In the genomic region with DNA sequence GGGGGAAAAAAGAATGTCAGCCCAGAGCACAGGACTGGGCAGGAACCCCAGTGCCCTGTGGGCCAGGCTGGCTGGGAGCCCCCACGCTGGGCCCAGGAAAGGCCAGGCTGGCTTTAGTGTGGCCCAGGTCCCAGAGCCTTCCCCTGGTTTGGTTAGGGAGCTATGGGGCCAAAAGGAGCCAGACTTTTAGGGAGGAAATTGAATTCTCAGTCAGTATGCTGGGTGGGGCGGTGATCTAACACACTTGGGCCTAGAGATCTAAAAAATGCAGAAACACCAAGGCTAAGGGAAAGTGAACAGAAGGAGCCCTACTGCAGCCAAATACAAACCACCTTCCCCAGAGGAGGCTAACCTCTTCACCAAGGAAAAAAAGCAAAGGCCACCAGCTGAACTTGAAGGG, we compare ENCODE assay signal across 1 cellular context.
TF ChIP-seq lines count a peak whose summit lies in the region.

No MANE protein-coding gene starts in this region.

TF ChIP-seq in IMR-90, 13 proteins besides CTCF, POLR2A, EP300 and RAD21 (continued from another document):
- TF ChIP-seq MAZ (IDR thresholded peaks at IDR 0.05; ENCODE audit: borderline replicate concordance, low read depth, low read length), result no peak
- no peak for TF ChIP-seq SMC3 (IDR thresholded peaks at IDR 0.05; ENCODE audit: low read depth, low read length)
- TF ChIP-seq MAFK (IDR thresholded peaks at IDR 0.05; ENCODE audit: low read depth, low read length), result no peak
- TF ChIP-seq CEBPB (IDR thresholded peaks at IDR 0.05; ENCODE audit: low read depth, low read length), result no peak
- no peak for TF ChIP-seq NFE2L2 (IDR thresholded peaks at IDR 0.05; ENCODE audit: low read depth, low read length)
- TF ChIP-seq FOS (IDR thresholded peaks at IDR 0.05; ENCODE audit: low read depth, low read length), result no peak
- TF ChIP-seq RFX5 (IDR thresholded peaks at IDR 0.05; ENCODE audit: low read depth, low read length), result no peak
- TF ChIP-seq CHD1 (IDR thresholded peaks at IDR 0.05; ENCODE audit: low read depth, low read length), result no peak
- no peak for TF ChIP-seq RCOR1 (IDR thresholded peaks at IDR 0.05; ENCODE audit: insufficient replicate concordance, low read length)
- TF ChIP-seq, protein P1, sequence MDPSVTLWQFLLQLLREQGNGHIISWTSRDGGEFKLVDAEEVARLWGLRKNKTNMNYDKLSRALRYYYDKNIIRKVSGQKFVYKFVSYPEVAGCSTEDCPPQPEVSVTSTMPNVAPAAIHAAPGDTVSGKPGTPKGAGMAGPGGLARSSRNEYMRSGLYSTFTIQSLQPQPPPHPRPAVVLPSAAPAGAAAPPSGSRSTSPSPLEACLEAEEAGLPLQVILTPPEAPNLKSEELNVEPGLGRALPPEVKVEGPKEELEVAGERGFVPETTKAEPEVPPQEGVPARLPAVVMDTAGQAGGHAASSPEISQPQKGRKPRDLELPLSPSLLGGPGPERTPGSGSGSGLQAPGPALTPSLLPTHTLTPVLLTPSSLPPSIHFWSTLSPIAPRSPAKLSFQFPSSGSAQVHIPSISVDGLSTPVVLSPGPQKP (IDR thresholded peaks at IDR 0.05; ENCODE audit: borderline replicate concordance, low read depth, low read length), result no peak
- TF ChIP-seq, protein P2, sequence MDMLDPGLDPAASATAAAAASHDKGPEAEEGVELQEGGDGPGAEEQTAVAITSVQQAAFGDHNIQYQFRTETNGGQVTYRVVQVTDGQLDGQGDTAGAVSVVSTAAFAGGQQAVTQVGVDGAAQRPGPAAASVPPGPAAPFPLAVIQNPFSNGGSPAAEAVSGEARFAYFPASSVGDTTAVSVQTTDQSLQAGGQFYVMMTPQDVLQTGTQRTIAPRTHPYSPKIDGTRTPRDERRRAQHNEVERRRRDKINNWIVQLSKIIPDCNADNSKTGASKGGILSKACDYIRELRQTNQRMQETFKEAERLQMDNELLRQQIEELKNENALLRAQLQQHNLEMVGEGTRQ (IDR thresholded peaks at IDR 0.05; ENCODE audit: low read depth, low read length), result no peak
- TF ChIP-seq BHLHE40 (IDR thresholded peaks at IDR 0.05; ENCODE audit: low read depth, low read length), result no peak
